12 cellular contexts compared by ENCODE assay signal in genomic region chrX:101383679-101384078, GRCh38. TPM values are rescaled to one million over a fixed set of nuclear protein-coding genes. Genes with fewer than 3 reads are reported as not detected.
A peak's percentile ranks its signal among the peaks of the same experiment; 100 is the strongest.
DNase-seq lines count a peak whose midpoint lies in the region; ATAC-seq and TF ChIP-seq lines count a peak whose summit lies in the region.
"Had no signal": no experiment of that assay in that cellular context is flagged by ENCODE, and none has a peak within 500 bp of the region (broad histone marks: within the 10 kb centered on the region; RNA-seq: fewer than 3 reads in every experiment).

No MANE protein-coding gene starts in this region.

- peak overlapping the region; percentile 81 for H3K9ac ChIP-seq in Karpas-422 (ENCODE audit: low read length)
- H3K9ac ChIP-seq in colonic mucosa (ENCODE audit: low read depth in 2 of 2, low read length in 2 of 2): no peak overlapping the region

- POLR2A ChIA-PET in A673 (lab: Charles Lee; ENCODE audit: low non-redundant PET): no interaction called here

- no peaks in the 10 kb centered on the region for H4K20me1 ChIP-seq in Karpas-422 (ENCODE audit: insufficient read depth, low read depth, low read length)

- TF ChIP-seq POLR2A in uterus (IDR thresholded peaks at IDR 0.05): no peak

- peak overlapping the region; percentile 71; the same call in 1 of the 2 replicates for H3K4me3 ChIP-seq in Karpas-422 (ENCODE audit: low read length)
- no peak overlapping the region for H3K4me3 ChIP-seq in uterus
- no peak overlapping the region for H3K4me3 ChIP-seq in colonic mucosa
- H3K4me3 ChIP-seq in A673 (ENCODE audit: low read depth, low read length, poor library complexity, severe bottlenecking): no peak overlapping the region
- H3K4me3 ChIP-seq: dorsolateral prefrontal cortex had no signal

- H3K9me3 Mint-ChIP-seq in CD14-positive monocyte: no peaks in the 10 kb centered on the region
- H3K9me3 Mint-ChIP-seq: CD4-positive, CD25-positive, alpha-beta regulatory T cell had no signal

- peak overlapping the region; percentile 89 for H3K27ac ChIP-seq in Karpas-422 (ENCODE audit: low read length)
- H3K27ac ChIP-seq in uterus: no peak overlapping the region
- no peak overlapping the region for H3K27ac ChIP-seq in colonic mucosa
- no peak overlapping the region for H3K27ac ChIP-seq in A673 (ENCODE audit: low read depth, low read length, poor library complexity, severe bottlenecking)
- H3K27ac ChIP-seq: dorsolateral prefrontal cortex had no signal

- H3K4me3 Mint-ChIP-seq in CD14-positive monocyte: peak overlapping the region; percentile 49 to 69
- H3K4me3 Mint-ChIP-seq: CD4-positive, CD25-positive, alpha-beta regulatory T cell had no signal

- CTCF ChIA-PET in A673 (lab: Charles Lee): no interaction called here

- peaks cover 41% of the 10 kb centered on the region for H3K4me1 ChIP-seq in Karpas-422 (ENCODE audit: low read length)
- no peaks in the 10 kb centered on the region for H3K4me1 ChIP-seq in uterus
- H3K4me1 ChIP-seq in colonic mucosa: no peaks in the 10 kb centered on the region
- H3K4me1 ChIP-seq in A673 (ENCODE audit: insufficient read depth, low read length, poor library complexity, severe bottlenecking): no peaks in the 10 kb centered on the region

- H3K36me3 ChIP-seq in Karpas-422 (ENCODE audit: insufficient read depth, low read length) (0 out of 2 replicates have a peak, but pooled peaks cover 4% of the 10 kb centered on the region), uterus (no peaks in the 10 kb centered on the region), colonic mucosa (no peaks in the 10 kb centered on the region), A673 (ENCODE audit: insufficient read depth, low read length, poor library complexity, severe bottlenecking) (no peaks in the 10 kb centered on the region)

- no peaks in the 10 kb centered on the region for H3K9me3 ChIP-seq in Karpas-422 (ENCODE audit: low read length)
- no peaks in the 10 kb centered on the region for H3K9me3 ChIP-seq in uterus
- H3K9me3 ChIP-seq in colonic mucosa: no peaks in the 10 kb centered on the region
- no peaks in the 10 kb centered on the region for H3K9me3 ChIP-seq in A673 (ENCODE audit: low read depth, low read length, poor library complexity, severe bottlenecking)

- intact Hi-C loops in CD14-positive monocyte (cut with micrococcal nuclease) (no loop called here), uterus (cut with DNase I; ENCODE audit: low total_unique reads) (no loop called here), colonic mucosa (cut with DNase I) (no loop called here), A673 (cut with micrococcal nuclease; ENCODE audit: unreplicated experiment) (no loop called here)

- TF ChIP-seq CTCF in CD14-positive monocyte (IDR thresholded peaks at IDR 0.05) (no peak), uterus (IDR thresholded peaks at IDR 0.05) (no peak), colonic mucosa (IDR thresholded peaks at IDR 0.05) (no peak), A673 (conservative IDR thresholded peaks at IDR 0.05; ENCODE audit: low read depth, low read length) (no peak)

- peak; percentile 61 for ATAC-seq in GM19035 (IDR thresholded peaks at IDR 0.05; ENCODE audit: unreplicated experiment)
- ATAC-seq in HG02852 (IDR thresholded peaks at IDR 0.05; ENCODE audit: unreplicated experiment): peak; percentile 75

- peaks cover 35% of the 10 kb centered on the region for H3K4me1 Mint-ChIP-seq in CD14-positive monocyte
- H3K4me1 Mint-ChIP-seq: CD4-positive, CD25-positive, alpha-beta regulatory T cell had no signal

- H3K36me3 Mint-ChIP-seq in CD14-positive monocyte: no peaks in the 10 kb centered on the region
- H3K36me3 Mint-ChIP-seq: CD4-positive, CD25-positive, alpha-beta regulatory T cell had no signal

- peaks cover 57% of the 10 kb centered on the region for H3K79me2 ChIP-seq in Karpas-422 (ENCODE audit: low read length)

- BruUV-seq in A673 (replicated peaks; lab: Mats Ljungman, UMichigan): no TSS peak

- no peak overlapping the region for H2AFZ ChIP-seq in Karpas-422 (ENCODE audit: low read length)

- peak overlapping the region; percentile 21 to 81 (median 56) for H3K27ac Mint-ChIP-seq in CD14-positive monocyte
- H3K27ac Mint-ChIP-seq: CD4-positive, CD25-positive, alpha-beta regulatory T cell had no signal

- H3K9me2 ChIP-seq in Karpas-422 (replicated peaks; ENCODE audit: insufficient read depth, low read length): no peaks in the 10 kb centered on the region

- no peaks in the 10 kb centered on the region for H3K27me3 ChIP-seq in Karpas-422 (ENCODE audit: low read length)
- no peaks in the 10 kb centered on the region for H3K27me3 ChIP-seq in uterus
- H3K27me3 ChIP-seq in colonic mucosa: peaks cover 3% of the 10 kb centered on the region
- H3K27me3 ChIP-seq in A673 (replicated peaks; ENCODE audit: insufficient read depth, low read depth, low read length, poor library complexity): no peaks in the 10 kb centered on the region

- H3K27me3 Mint-ChIP-seq in CD14-positive monocyte (ENCODE audit: low read depth in 3 of 3): no peaks in the 10 kb centered on the region

- H3K4me2 ChIP-seq in Karpas-422 (ENCODE audit: low read depth, low read length, poor library complexity, severe bottlenecking): peak overlapping the region; percentile 74

- no peak for DNase-seq in CD14-positive monocyte (ENCODE audit: low spot score)
- DNase-seq in Karpas-422: peak; percentile 87
- no peak for DNase-seq in uterus
- no peak for DNase-seq in activated T-cell treated with anti-CD3 and anti-CD28 coated beads, Interleukin-2, amount 50 U/mL, for 48 hours
- no peak for DNase-seq in colonic mucosa
- no peak for DNase-seq in A673 (ENCODE audit: low spot score)
- DNase-seq: CD4-positive, CD25-positive, alpha-beta regulatory T cell; dorsolateral prefrontal cortex had no signal

RNA-seq across cellular contexts. Expression of gene BTK, which starts 2.3 kb away (rescaled TPM):
- polyA plus RNA-seq in CD14-positive monocyte: 10 to 100 TPM; 74.1 to 82.9 TPM
- 81.6 and 94.2 TPM in 2 replicates for total RNA-seq in Karpas-422 (2014; rRNA removed; shearing (Covaris generic); ENCODE audit: low replicate concordance)
- total RNA-seq in uterus (1 to 10 TPM; 1.2 to 5.9 (median 2.5) TPM), colonic mucosa (1 to 10 TPM; 1.9 to 3.0 TPM), A673 (2021) (not detected in 2 replicates)
- total RNA-seq: HT1080, renal cortical epithelial cell had no signal

RNA-seq across cellular contexts. Expression of gene RPL36A, which starts 7.1 kb away (rescaled TPM):
- polyA plus RNA-seq in CD14-positive monocyte: 100 to 1,000 TPM; 833 to 875 TPM
- total RNA-seq in Karpas-422 (2014; rRNA removed; shearing (Covaris generic); ENCODE audit: low replicate concordance): 1,280 and 3,178 TPM in 2 replicates
- total RNA-seq in uterus (1,000 to 10,000 TPM in 3 of 4 donors, 100 to 1,000 TPM in 1; 279 to 2,120 (median 1,455) TPM), colonic mucosa (100 to 1,000 TPM; 132 to 184 TPM), A673 (2021) (267 and 316 TPM in 2 replicates)

RNA-seq across cellular contexts. Expression of gene GLA, which starts 24.0 kb away (rescaled TPM):
- polyA plus RNA-seq in CD14-positive monocyte: 10 to 100 TPM; 64.0 to 80.0 TPM
- total RNA-seq in Karpas-422 (2014; rRNA removed; shearing (Covaris generic); ENCODE audit: low replicate concordance): 25.8 and 30.1 TPM in 2 replicates
- total RNA-seq in uterus (10 to 100 TPM; 13.2 to 30.2 (median 19.2) TPM), colonic mucosa (10 to 100 TPM; 29.9 to 33.9 TPM), A673 (2021) (50.2 and 61.8 TPM in 2 replicates)

RNA-seq across cellular contexts. Expression of gene HNRNPH2, which starts 24.3 kb away (rescaled TPM):
- polyA plus RNA-seq in CD14-positive monocyte: 100 to 1,000 TPM; 118 to 163 TPM
- 34.8 and 55.4 TPM in 2 replicates for total RNA-seq in Karpas-422 (2014; rRNA removed; shearing (Covaris generic); ENCODE audit: low replicate concordance)
- total RNA-seq in uterus (10 to 100 TPM; 22.0 to 87.2 (median 40.7) TPM), colonic mucosa (10 to 100 TPM; 61.7 to 72.1 TPM), A673 (2021) (46.0 and 48.8 TPM in 2 replicates)

RNA-seq across cellular contexts. Expression of gene TIMM8A, which starts 35.1 kb away (rescaled TPM):
- polyA plus RNA-seq in CD14-positive monocyte: 1 to 10 TPM; 2.4 to 2.5 TPM
- total RNA-seq in Karpas-422 (2014; rRNA removed; shearing (Covaris generic); ENCODE audit: low replicate concordance): 3.5 and 10.3 TPM in 2 replicates
- 10 to 100 TPM in 1 of 4 donors, 1 to 10 TPM in 1, not detected in 2; 7.0 to 11.0 TPM for total RNA-seq in uterus
- 10 to 100 TPM in 1 of 2 donors, 1 to 10 TPM in 1; 9.4 to 22.9 TPM for total RNA-seq in colonic mucosa
- total RNA-seq in A673 (2021): 33.8 and 44.5 TPM in 2 replicates

Comparison
In these comparisons a context has a peak if more than half of its experiments do, and no peak if none do; other contexts are left out.
1. RNA of gene BTK, which starts 2.3 kb away (total RNA-seq): 81.6 to 94.2 TPM in Karpas-422; 1.2 to 5.9 TPM in uterus, 1.9 to 3.0 TPM in colonic mucosa and not detected in A673; every median in the first group is over 10 times any median in the second.